ENCODE assay signal across 8 cellular contexts in the genomic region with DNA sequence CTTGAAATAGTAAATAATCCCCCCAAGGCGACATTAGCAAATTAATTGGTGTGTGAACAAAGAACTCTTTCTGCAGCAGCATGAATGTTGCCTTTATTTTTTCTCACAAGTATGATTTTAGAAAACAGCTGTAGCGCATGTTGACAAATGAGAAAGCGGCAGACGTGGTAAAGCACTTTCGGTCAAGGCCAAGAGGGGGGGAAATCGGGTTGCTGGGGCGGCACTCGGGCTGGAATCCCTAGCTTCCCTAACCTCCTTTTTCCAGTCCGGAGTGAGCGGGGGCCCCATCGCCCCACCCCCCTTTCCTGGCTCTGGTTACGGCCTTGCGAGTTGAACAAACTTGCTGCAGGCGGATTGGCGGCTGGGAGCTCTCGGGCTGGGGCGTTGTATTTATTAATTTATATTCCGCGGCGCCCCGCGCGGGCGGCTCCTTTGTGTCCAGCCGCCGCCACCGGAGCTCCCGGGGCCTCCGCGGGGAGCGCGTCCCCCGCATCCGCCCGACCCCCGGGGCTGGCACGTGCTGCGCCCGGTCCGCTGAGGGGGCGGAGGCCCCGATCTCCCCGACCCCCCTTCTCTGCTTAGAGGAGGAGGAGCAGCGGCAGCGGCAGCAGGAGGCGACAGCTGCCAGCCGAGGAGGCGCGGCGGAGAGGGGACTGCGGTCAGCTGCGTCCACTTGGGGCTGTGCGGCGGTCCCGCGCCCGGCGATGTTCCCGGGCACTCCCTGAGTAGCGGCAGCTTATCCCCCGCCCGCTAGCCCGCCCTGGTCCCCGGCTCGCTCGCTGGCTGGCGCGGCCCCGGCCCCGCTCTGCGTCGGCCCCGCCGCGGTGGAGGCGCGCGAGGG.
DNase-seq lines count a peak whose midpoint lies in the region; ATAC-seq and TF ChIP-seq lines count a peak whose summit lies in the region.

A gene with protein sequence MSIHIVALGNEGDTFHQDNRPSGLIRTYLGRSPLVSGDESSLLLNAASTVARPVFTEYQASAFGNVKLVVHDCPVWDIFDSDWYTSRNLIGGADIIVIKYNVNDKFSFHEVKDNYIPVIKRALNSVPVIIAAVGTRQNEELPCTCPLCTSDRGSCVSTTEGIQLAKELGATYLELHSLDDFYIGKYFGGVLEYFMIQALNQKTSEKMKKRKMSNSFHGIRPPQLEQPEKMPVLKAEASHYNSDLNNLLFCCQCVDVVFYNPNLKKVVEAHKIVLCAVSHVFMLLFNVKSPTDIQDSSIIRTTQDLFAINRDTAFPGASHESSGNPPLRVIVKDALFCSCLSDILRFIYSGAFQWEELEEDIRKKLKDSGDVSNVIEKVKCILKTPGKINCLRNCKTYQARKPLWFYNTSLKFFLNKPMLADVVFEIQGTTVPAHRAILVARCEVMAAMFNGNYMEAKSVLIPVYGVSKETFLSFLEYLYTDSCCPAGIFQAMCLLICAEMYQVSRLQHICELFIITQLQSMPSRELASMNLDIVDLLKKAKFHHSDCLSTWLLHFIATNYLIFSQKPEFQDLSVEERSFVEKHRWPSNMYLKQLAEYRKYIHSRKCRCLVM (plus strand): TSS at position 607 of the 841 bp plus-strand sequence. CDS start 347 bp downstream, outside the sequence.

- no peak for TF ChIP-seq CTCF in 22Rv1 (IDR thresholded peaks at IDR 0.05)
- TF ChIP-seq CTCF in GM13977 (IDR thresholded peaks at IDR 0.05; ENCODE audit: extremely low read depth, insufficient read depth, missing control alignments) = no peak
- TF ChIP-seq CTCF in VCaP (conservative IDR thresholded peaks at IDR 0.05) = peak; percentile 14
- TF ChIP-seq CTCF in choroid plexus epithelial cell (conservative IDR thresholded peaks at IDR 0.05; ENCODE audit: low read depth, low read length) = peak; percentile 7

- peak within 1 kb of the TSS; percentile 7; the same call in 1 of the 2 replicates for H3K27ac ChIP-seq in 22Rv1
- peak within 1 kb of the TSS; percentile 96 for H3K27ac ChIP-seq in VCaP
- peak within 1 kb of the TSS; percentile 50 to 94 (median 85) for H3K27ac ChIP-seq in skin epidermis

- in situ Hi-C loops in GM13977 (cut with MboI; ENCODE audit: low pct_unique_long_range_greater_than_20kb, low sequenced_read_pairs, unreplicated experiment) = no loop called here

- H3K4me3 ChIP-seq in choroid plexus epithelial cell (ENCODE audit: low read depth, low read length) (peak within 1 kb of the TSS; percentile 70), skin epidermis (peak within 1 kb of the TSS; percentile 57 to 77 (median 67))

- DNase-seq in GM13977 (ENCODE audit: low spot score) (peak; percentile 68), NCI-H2107 (lab: John Stamatoyannopoulos, UW) (peak; percentile 36), choroid plexus epithelial cell (ENCODE audit: low read depth) (peak; percentile 94), islet precursor cell (peak; percentile 97)

- ATAC-seq in HG02970 (IDR thresholded peaks at IDR 0.05; ENCODE audit: low FRiP score, unreplicated experiment) = peak; percentile 41

Comparison
In these comparisons a context has a peak if more than half of its experiments do, and no peak if none do; other contexts are left out.
1. Peak in every context shown above with its lines: DNase-seq, ATAC-seq, H3K4me3 ChIP-seq and H3K27ac ChIP-seq.
2. H3K27ac ChIP-seq: peak in every context shown above with its lines; median percentile 96 in VCaP; 85 in skin epidermis; 7 in 22Rv1.
3. CTCF ChIP-seq: peak in VCaP (single experiment) and choroid plexus epithelial cell (single experiment); none in 22Rv1 (single experiment) and GM13977 (single experiment).
4. DNase-seq: peak in every context shown above with its lines; median percentile 97 in islet precursor cell; 94 in choroid plexus epithelial cell; 68 in GM13977; 36 in NCI-H2107.